Comparison of ENCODE assay signal across 12 cellular contexts in genomic region chr14:75993567-75994041, GRCh38. TPM values are rescaled to one million over a fixed set of nuclear protein-coding genes. Genes with fewer than 3 reads are reported as not detected.
A peak's percentile ranks its signal among the peaks of the same experiment; 100 is the strongest.
DNase-seq lines count a peak whose midpoint lies in the region; ATAC-seq and TF ChIP-seq lines count a peak whose summit lies in the region.
"Had no signal": no experiment of that assay in that cellular context is flagged by ENCODE, and none has a peak within 500 bp of the region (broad histone marks: within the 10 kb centered on the region; RNA-seq: fewer than 3 reads in every experiment).

No MANE protein-coding gene starts in this region.

- H3K4me3 ChIP-seq in IMR-90 (ENCODE audit: insufficient read depth, low read depth, low read length): no peak overlapping the region
- H3K4me3 ChIP-seq in mesenchymal stem cell (ENCODE audit: insufficient read depth in 1 of 2, low read depth in 1 of 2, low read length in 2 of 2): no peak overlapping the region
- H3K4me3 ChIP-seq: neural progenitor cell had no signal

- H3K36me3 Mint-ChIP-seq in activated CD8-positive, alpha-beta T cell treated with anti-CD3 and anti-CD28 coated beads for 36 hours (ENCODE audit: low read depth): peaks cover 15% of the 10 kb centered on the region

- H3K4me1 ChIP-seq in IMR-90 (ENCODE audit: control insufficient read depth, insufficient read depth, low read length): peaks cover 11% of the 10 kb centered on the region
- no peaks in the 10 kb centered on the region for H3K4me1 ChIP-seq in mesenchymal stem cell (ENCODE audit: control insufficient read depth, insufficient read depth, low read depth, low read length)
- H3K4me1 ChIP-seq: neural progenitor cell had no signal

- H3K9me3 ChIP-seq in IMR-90 (ENCODE audit: control insufficient read depth, insufficient read depth, low read length) (no peaks in the 10 kb centered on the region), mesenchymal stem cell (ENCODE audit: control insufficient read depth, low read length) (no peaks in the 10 kb centered on the region)

- no peaks in the 10 kb centered on the region; the same call in 1 of the 2 replicates for H4K20me1 ChIP-seq in IMR-90 (ENCODE audit: insufficient read depth, low read length)

- H2BK120ac ChIP-seq in IMR-90 (ENCODE audit: low read depth, low read length) (0 out of 2 replicates have a peak overlapping the region, but pooled peaks have one; percentile 44), mesenchymal stem cell (ENCODE audit: low read depth, low read length) (no peak overlapping the region)

- H3K4ac ChIP-seq in IMR-90 (ENCODE audit: low read depth, low read length): no peak overlapping the region
- H3K4ac ChIP-seq in mesenchymal stem cell (ENCODE audit: low read depth in 1 of 2, low read length in 2 of 2): no peak overlapping the region

- no peak for TF ChIP-seq RAD21 in IMR-90 (IDR thresholded peaks at IDR 0.05; ENCODE audit: low read length)

- no CpG with 5 or more reads among the region's 1 CpG for WGBS in IMR-90 (ENCODE audit: extremely low coverage in 2 of 2, insufficient read length in 1 of 2), 2 experiments
- WGBS in mesenchymal stem cell: no CpG with 5 or more reads among the region's 1 CpG

- H3K27ac ChIP-seq in IMR-90 (ENCODE audit: insufficient read depth, low read length) (no peak overlapping the region), mesenchymal stem cell (ENCODE audit: low read length, poor library complexity, severe bottlenecking) (no peak overlapping the region)
- H3K27ac ChIP-seq: neural progenitor cell had no signal

- H2AK5ac ChIP-seq in IMR-90 (ENCODE audit: low read depth, low read length) (0 out of 2 replicates have a peak overlapping the region, but pooled peaks have one; percentile 9), mesenchymal stem cell (ENCODE audit: low read length, severe bottlenecking) (no peak overlapping the region)

- POLR2A ChIA-PET in IMR-90 (lab: Charles Lee; ENCODE audit: unreplicated experiment): no interaction called here
- POLR2A ChIA-PET in activated CD8-positive, alpha-beta T cell treated with anti-CD3 and anti-CD28 coated beads for 36 hours (lab: Charles Lee): no interaction called here

- H2BK12ac ChIP-seq in mesenchymal stem cell (ENCODE audit: low read length in 2 of 2): no peak overlapping the region

- ATAC-seq in GM21529 (IDR thresholded peaks at IDR 0.05; ENCODE audit: unreplicated experiment): peak; percentile 55
- no peak for ATAC-seq in IMR-90 (ENCODE audit: low read depth)
- ATAC-seq in activated CD8-positive, alpha-beta T cell treated with anti-CD3 and anti-CD28 coated beads for 36 hours: no peak
- ATAC-seq in HG02798 (IDR thresholded peaks at IDR 0.05; ENCODE audit: poor library complexity, unreplicated experiment): no peak

- peak overlapping the region; percentile 58; the same call in 1 of the 2 replicates for H2BK20ac ChIP-seq in IMR-90 (ENCODE audit: low read depth, low read length)

- H2AK9ac ChIP-seq in IMR-90 (replicated peaks; ENCODE audit: low read depth, low read length, poor library complexity): no peak overlapping the region

- no peak for TF ChIP-seq POLR2A in IMR-90 (IDR thresholded peaks at IDR 0.05; ENCODE audit: low read depth, low read length)

- H3K27me3 Mint-ChIP-seq in activated CD8-positive, alpha-beta T cell treated with anti-CD3 and anti-CD28 coated beads for 36 hours: no peaks in the 10 kb centered on the region

- H3K79me1 ChIP-seq in IMR-90 (ENCODE audit: low read depth in 1 of 2, low read length in 2 of 2) (peaks cover 8 to 10% of the 10 kb centered on the region in 2 experiments; a peak in 2 of 4 replicates), mesenchymal stem cell (replicated peaks; ENCODE audit: low read length, poor library complexity, severe bottlenecking) (peaks cover 16% of the 10 kb centered on the region)

- in situ Hi-C loops in IMR-90 (cut with MboI; ENCODE audit: low sequenced_read_pairs): loop anchor here (25.0 kb wide), 1 partner anchor 1069 kb away; no protein-coding TSS in a partner anchor

- H3K4me2 ChIP-seq in IMR-90 (ENCODE audit: low read depth, low read length): no peak overlapping the region; the same call in 1 of the 2 replicates
- H3K4me2 ChIP-seq in mesenchymal stem cell (ENCODE audit: low read length, poor library complexity, severe bottlenecking): no peak overlapping the region
- H3K4me2 ChIP-seq: neural progenitor cell had no signal

- H3K56ac ChIP-seq in IMR-90 (ENCODE audit: extremely low read depth, insufficient read depth, low read length): no peak overlapping the region

- H2AFZ ChIP-seq in IMR-90 (replicated peaks; ENCODE audit: low read length, poor library complexity) (no peak overlapping the region), mesenchymal stem cell (ENCODE audit: low read depth, low read length) (no peak overlapping the region)
- H2AFZ ChIP-seq: neural progenitor cell had no signal

- BruUV-seq in IMR-90 (replicated peaks; lab: Mats Ljungman, UMichigan): no TSS peak

- dilution Hi-C loops in IMR-90 (cut with HindIII; ENCODE audit: low sequenced_read_pairs, unreplicated experiment): no loop called here

- peaks cover 25% of the 10 kb centered on the region for H3K36me3 ChIP-seq in IMR-90 (ENCODE audit: control insufficient read depth, insufficient read depth, low read length)
- H3K36me3 ChIP-seq in mesenchymal stem cell (ENCODE audit: control insufficient read depth in 1 of 2, insufficient read depth in 2 of 2, low read depth in 1 of 2, low read length in 2 of 2): peaks cover 24 to 71% of the 10 kb centered on the region in 2 experiments
- H3K36me3 ChIP-seq: neural progenitor cell had no signal

- H3K9ac ChIP-seq in IMR-90 (ENCODE audit: low read depth, low read length) (no peak overlapping the region), mesenchymal stem cell (ENCODE audit: low read length) (no peak overlapping the region)
- H3K9ac ChIP-seq: neural progenitor cell had no signal

- intact Hi-C loops in IMR-90 (cut with micrococcal nuclease): no loop called here
- intact Hi-C loops in activated CD8-positive, alpha-beta T cell treated with anti-CD3 and anti-CD28 coated beads for 36 hours (cut with micrococcal nuclease): no loop called here

- H2BK5ac ChIP-seq in IMR-90 (ENCODE audit: low read depth, low read length, poor library complexity, severe bottlenecking): no peak overlapping the region
- H2BK5ac ChIP-seq in mesenchymal stem cell (ENCODE audit: low read depth, low read length, poor library complexity, severe bottlenecking): no peak overlapping the region

- no peak overlapping the region for H4K5ac ChIP-seq in IMR-90 (ENCODE audit: low read depth, low read length)

- DNase-seq in IMR-90 (no peak), myocyte (ENCODE audit: low read depth) (peak; percentile 31), mesenchymal stem cell (no peak)
- no peak for DNase-seq in activated CD8-positive, alpha-beta T cell treated with anti-CD3 and anti-CD28 coated beads for 36 hours
- DNase-seq in stimulated activated CD8-positive, alpha-beta memory T cell treated with anti-CD3 and anti-CD28 coated beads, Interleukin-4, amount 100 ng/mL, for 48 hours: no peak
- DNase-seq: activated T-cell treated with anti-CD3 and anti-CD28 coated beads for 4 hours, NCI-H1694 treated with DMSO at 0.1 percent for 48 hours, T1000 had no signal

- H4K8ac ChIP-seq in IMR-90 (ENCODE audit: low read depth in 2 of 2, low read length in 2 of 2): no peak overlapping the region
- H4K8ac ChIP-seq in mesenchymal stem cell (ENCODE audit: low read length): no peak overlapping the region

- no peak overlapping the region for H3K23ac ChIP-seq in IMR-90 (ENCODE audit: low read depth, low read length)
- no peak overlapping the region for H3K23ac ChIP-seq in mesenchymal stem cell (ENCODE audit: low read length in 2 of 2)

- no peak overlapping the region; the same call in 1 of the 2 replicates for H4K91ac ChIP-seq in IMR-90 (ENCODE audit: insufficient read depth, low read depth, low read length)
- H4K91ac ChIP-seq in mesenchymal stem cell (ENCODE audit: low read length): no peak overlapping the region

- no peaks in the 10 kb centered on the region for H3K4me1 Mint-ChIP-seq in activated CD8-positive, alpha-beta T cell treated with anti-CD3 and anti-CD28 coated beads for 36 hours (ENCODE audit: low read depth)
- H3K4me1 Mint-ChIP-seq: neural progenitor cell had no signal

- TF ChIP-seq CTCF in GM12874 (IDR thresholded peaks at IDR 0.05; ENCODE audit: insufficient read depth, low read depth, low read length) (0 out of 2 replicates have a peak, but pooled peaks have one; percentile 11), IMR-90 (conservative IDR thresholded peaks at IDR 0.05; ENCODE audit: low read depth, low read length) (no peak)
- no peak for TF ChIP-seq CTCF in activated CD8-positive, alpha-beta T cell treated with anti-CD3 and anti-CD28 coated beads for 36 hours (IDR thresholded peaks at IDR 0.05)

- H2BK15ac ChIP-seq in IMR-90 (ENCODE audit: low read depth, low read length) (peak overlapping the region; percentile 32; the same call in 1 of the 3 replicates), mesenchymal stem cell (ENCODE audit: low read depth, poor library complexity, severe bottlenecking) (no peak overlapping the region)

- no peak overlapping the region for H3K27ac Mint-ChIP-seq in activated CD8-positive, alpha-beta T cell treated with anti-CD3 and anti-CD28 coated beads for 36 hours
- H3K27ac Mint-ChIP-seq: neural progenitor cell had no signal

- H3K18ac ChIP-seq in IMR-90 (ENCODE audit: low read depth, low read length): no peak overlapping the region
- no peak overlapping the region for H3K18ac ChIP-seq in mesenchymal stem cell (ENCODE audit: low read depth in 1 of 2, low read length in 2 of 2)

- H3K9me3 Mint-ChIP-seq in activated CD8-positive, alpha-beta T cell treated with anti-CD3 and anti-CD28 coated beads for 36 hours: no peaks in the 10 kb centered on the region
- H3K9me3 Mint-ChIP-seq: neural progenitor cell had no signal

- H3K27me3 ChIP-seq in IMR-90 (ENCODE audit: control insufficient read depth, insufficient read depth, low read length): no peaks in the 10 kb centered on the region
- no peaks in the 10 kb centered on the region for H3K27me3 ChIP-seq in mesenchymal stem cell (ENCODE audit: control insufficient read depth in 1 of 2, insufficient read depth in 1 of 2, low read length in 2 of 2)
- H3K27me3 ChIP-seq: neural progenitor cell had no signal

- H3K14ac ChIP-seq in IMR-90 (replicated peaks; ENCODE audit: low read depth, low read length): no peak overlapping the region
- no peak overlapping the region for H3K14ac ChIP-seq in mesenchymal stem cell (ENCODE audit: low read length in 2 of 2)

- no peak overlapping the region for H3K4me3 Mint-ChIP-seq in activated CD8-positive, alpha-beta T cell treated with anti-CD3 and anti-CD28 coated beads for 36 hours
- H3K4me3 Mint-ChIP-seq: neural progenitor cell had no signal

- CTCF ChIA-PET in IMR-90 (lab: Yijun Ruan, JAX): interaction anchor here (1.7 to 2.3 kb wide), 3 partner anchors 11 to 282 kb away, joined by 5 to 7 read pairs (median 7); no protein-coding TSS in a partner anchor
- CTCF ChIA-PET in activated CD8-positive, alpha-beta T cell treated with anti-CD3 and anti-CD28 coated beads for 36 hours (lab: Charles Lee): interaction anchor here (1.4 to 1.9 kb wide), 2 partner anchors 11 to 15 kb away, joined by 3 to 7 read pairs; no protein-coding TSS in a partner anchor

- peaks cover 8% of the 10 kb centered on the region for H3K9me1 ChIP-seq in IMR-90 (ENCODE audit: insufficient read depth, low read length)

RNA-seq across cellular contexts. Expression of gene IFT43, which starts 8.0 kb away (rescaled TPM):
- 29.4 and 41.4 TPM in 2 replicates for total RNA-seq in IMR-90 (2012; rRNA removed)
- polyA plus RNA-seq in IMR-90 (2012; rRNA removed): 41.4 and 43.2 TPM in 2 replicates
- 33.4 and 43.4 TPM in 2 replicates for polyA plus RNA-seq in IMR-90 (2012; cell fraction: cytosol; rRNA removed)
- polyA plus RNA-seq in IMR-90 (2012; cell fraction: nucleus; rRNA removed; ENCODE audit: low replicate concordance): 32.3 and 52.8 TPM in 2 replicates
- total RNA-seq in myocyte: 37.1 and 38.6 TPM in 2 replicates
- 59.2 TPM for polyA plus RNA-seq in myocyte (2012)
- polyA plus RNA-seq in mesenchymal stem cell (2013, experiment 1 of 2): 19.5 TPM
- 17.7 TPM for polyA plus RNA-seq in mesenchymal stem cell (2013, experiment 2 of 2)
- 10 to 100 TPM in 1 of 2 experiments, 1 to 10 TPM in 1; 7.6 to 10.4 TPM for total RNA-seq in activated CD8-positive, alpha-beta T cell treated with anti-CD3 and anti-CD28 coated beads for 36 hours

RNA-seq across cellular contexts. Expression of gene TGFB3, which starts 11.8 kb away (rescaled TPM):
- total RNA-seq in IMR-90 (2012; rRNA removed) (2.2 and 3.1 TPM in 2 replicates), myocyte (30.6 and 44.6 TPM in 2 replicates)
- polyA plus RNA-seq in IMR-90 (2012; rRNA removed): 3.7 and 4.3 TPM in 2 replicates
- 2.1 and 3.2 TPM in 2 replicates for polyA plus RNA-seq in IMR-90 (2012; cell fraction: cytosol; rRNA removed)
- 8.5 and 13.2 TPM in 2 replicates for polyA plus RNA-seq in IMR-90 (2012; cell fraction: nucleus; rRNA removed; ENCODE audit: low replicate concordance)
- 11.6 TPM for polyA plus RNA-seq in myocyte (2012)
- 2.1 TPM for polyA plus RNA-seq in mesenchymal stem cell (2013, experiment 1 of 2)
- 1.8 TPM for polyA plus RNA-seq in mesenchymal stem cell (2013, experiment 2 of 2)
- 1 to 10 TPM; 3.4 to 4.2 TPM for total RNA-seq in activated CD8-positive, alpha-beta T cell treated with anti-CD3 and anti-CD28 coated beads for 36 hours
